1 cellular context compared by ENCODE assay signal in genomic region chr12:24244801-24245200, GRCh38.
TF ChIP-seq lines count a peak whose summit lies in the region.

No MANE protein-coding gene starts in this region.

TF ChIP-seq in GM23338, 12 proteins besides CTCF, POLR2A, EP300 and RAD21:
- TF ChIP-seq ZNF462 (CRISPR knock-in tag; IDR thresholded peaks at IDR 0.05) (no peak), ZNF331 (CRISPR knock-in tag; IDR thresholded peaks at IDR 0.05; ENCODE audit: low read depth) (no peak), STAT1 (IDR thresholded peaks at IDR 0.05; ENCODE audit: unreplicated experiment) (no peak), EZH2phosphoT487 (IDR thresholded peaks at IDR 0.05; ENCODE audit: unreplicated experiment) (no peak), JUNB (IDR thresholded peaks at IDR 0.05; ENCODE audit: unreplicated experiment) (no peak), CREB1 (CRISPR knock-in tag; IDR thresholded peaks at IDR 0.05; ENCODE audit: low read depth) (no peak), POLR2AphosphoS5 (IDR thresholded peaks at IDR 0.05; ENCODE audit: low read depth) (no peak), ETS1 (IDR thresholded peaks at IDR 0.05) (no peak), ZNF114 (CRISPR knock-in tag; IDR thresholded peaks at IDR 0.05) (no peak), EZH2 (IDR thresholded peaks at IDR 0.05; ENCODE audit: low read depth, unreplicated experiment) (no peak), NANOG (IDR thresholded peaks at IDR 0.05; ENCODE audit: borderline replicate concordance) (no peak)
- TF ChIP-seq, protein P1, sequence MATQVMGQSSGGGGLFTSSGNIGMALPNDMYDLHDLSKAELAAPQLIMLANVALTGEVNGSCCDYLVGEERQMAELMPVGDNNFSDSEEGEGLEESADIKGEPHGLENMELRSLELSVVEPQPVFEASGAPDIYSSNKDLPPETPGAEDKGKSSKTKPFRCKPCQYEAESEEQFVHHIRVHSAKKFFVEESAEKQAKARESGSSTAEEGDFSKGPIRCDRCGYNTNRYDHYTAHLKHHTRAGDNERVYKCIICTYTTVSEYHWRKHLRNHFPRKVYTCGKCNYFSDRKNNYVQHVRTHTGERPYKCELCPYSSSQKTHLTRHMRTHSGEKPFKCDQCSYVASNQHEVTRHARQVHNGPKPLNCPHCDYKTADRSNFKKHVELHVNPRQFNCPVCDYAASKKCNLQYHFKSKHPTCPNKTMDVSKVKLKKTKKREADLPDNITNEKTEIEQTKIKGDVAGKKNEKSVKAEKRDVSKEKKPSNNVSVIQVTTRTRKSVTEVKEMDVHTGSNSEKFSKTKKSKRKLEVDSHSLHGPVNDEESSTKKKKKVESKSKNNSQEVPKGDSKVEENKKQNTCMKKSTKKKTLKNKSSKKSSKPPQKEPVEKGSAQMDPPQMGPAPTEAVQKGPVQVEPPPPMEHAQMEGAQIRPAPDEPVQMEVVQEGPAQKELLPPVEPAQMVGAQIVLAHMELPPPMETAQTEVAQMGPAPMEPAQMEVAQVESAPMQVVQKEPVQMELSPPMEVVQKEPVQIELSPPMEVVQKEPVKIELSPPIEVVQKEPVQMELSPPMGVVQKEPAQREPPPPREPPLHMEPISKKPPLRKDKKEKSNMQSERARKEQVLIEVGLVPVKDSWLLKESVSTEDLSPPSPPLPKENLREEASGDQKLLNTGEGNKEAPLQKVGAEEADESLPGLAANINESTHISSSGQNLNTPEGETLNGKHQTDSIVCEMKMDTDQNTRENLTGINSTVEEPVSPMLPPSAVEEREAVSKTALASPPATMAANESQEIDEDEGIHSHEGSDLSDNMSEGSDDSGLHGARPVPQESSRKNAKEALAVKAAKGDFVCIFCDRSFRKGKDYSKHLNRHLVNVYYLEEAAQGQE (IDR thresholded peaks at IDR 0.05; ENCODE audit: unreplicated experiment) = no peak
